Comparison of ENCODE assay signal across 10 cellular contexts in the genomic region with DNA sequence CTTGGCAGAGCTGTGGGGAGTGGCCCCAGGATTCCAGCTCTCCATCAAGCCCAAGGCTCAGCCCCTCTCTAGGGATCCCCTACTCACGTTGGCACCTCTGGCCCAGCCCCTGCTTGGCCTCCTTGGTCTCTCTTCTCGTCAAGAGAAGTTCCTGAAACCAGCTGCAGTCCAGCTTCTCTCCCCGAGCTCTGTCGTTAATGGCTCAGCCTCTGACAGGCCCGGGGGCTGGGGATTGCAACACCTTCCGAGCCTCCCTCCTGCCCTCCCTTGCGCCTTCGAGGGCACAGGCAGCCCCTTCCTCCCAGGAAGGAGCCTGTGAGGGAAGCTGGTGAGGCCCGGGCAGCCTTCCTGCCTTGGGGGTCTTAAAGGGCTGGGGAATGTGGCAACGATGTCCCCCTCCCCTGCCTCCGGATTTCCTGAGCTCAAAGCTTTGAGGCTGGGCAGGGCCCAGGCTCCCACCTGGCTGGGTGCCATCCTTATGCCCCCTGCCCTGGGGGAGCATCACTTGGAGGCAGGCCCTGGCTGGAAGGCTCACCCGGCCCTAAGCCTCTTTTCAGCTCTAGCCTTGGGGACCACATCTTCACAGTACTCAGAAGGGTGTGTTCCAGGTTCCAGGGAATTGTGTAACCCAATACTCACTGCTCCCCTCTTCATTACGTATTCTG. TPM values are rescaled to one million over a fixed set of nuclear protein-coding genes. Genes with fewer than 3 reads are reported as not detected.
A peak's percentile ranks its signal among the peaks of the same experiment; 100 is the strongest.
DNase-seq lines count a peak whose midpoint lies in the region; ATAC-seq and TF ChIP-seq lines count a peak whose summit lies in the region.
"Had no signal": no experiment of that assay in that cellular context is flagged by ENCODE, and none has a peak within 500 bp of the region (broad histone marks: within the 10 kb centered on the region; RNA-seq: fewer than 3 reads in every experiment).

Gene CSF3R, minus strand, starts transcription at position 190 of the 665 bp plus-strand sequence. CDS start 3,417 bp downstream, outside the sequence.

- CTCF ChIA-PET in WTC11 (lab: Charles Lee), result interaction anchor here (1.9 kb wide), 1 partner anchor 33 kb away, joined by 10 read pairs; no protein-coding TSS in a partner anchor

- H2AFZ ChIP-seq in hepatocyte (peak within 1 kb of the TSS; percentile 75), smooth muscle cell (ENCODE audit: low read depth) (peak within 1 kb of the TSS; percentile 84)

- H4K20me1 ChIP-seq in hepatocyte (ENCODE audit: insufficient read depth, poor library complexity, severe bottlenecking) (no peaks in the 10 kb centered on the region), smooth muscle cell (ENCODE audit: low read depth) (no peaks in the 10 kb centered on the region)

- H3K9ac ChIP-seq in smooth muscle cell (ENCODE audit: low read depth), result no peak within 1 kb of the TSS

- H3K9me2 ChIP-seq in hepatocyte (replicated peaks; ENCODE audit: insufficient read depth), result no peaks in the 10 kb centered on the region

- POLR2A ChIA-PET in WTC11 (lab: Charles Lee), result interaction anchor here (1.3 kb wide), 1 partner anchor 19 kb away, joined by 3 read pairs; the partner anchor contains the start of gene MRPS15

- H3K36me3 Mint-ChIP-seq in T-helper 1 cell treated with Interleukin-12 subunit alpha and Interleukin-12 subunit beta and Interleukin-4 antibody, amounts not matched to agents 30 μg/mL and 1 μg/mL, for 36 hours (ENCODE audit: low read depth), result no peaks in the 10 kb centered on the region
- H3K36me3 Mint-ChIP-seq in WTC11, result no peaks in the 10 kb centered on the region

- H3K79me2 ChIP-seq in hepatocyte (no peaks in the 10 kb centered on the region), smooth muscle cell (ENCODE audit: low read depth) (no peaks in the 10 kb centered on the region)

- no peak for ATAC-seq in WTC11
- no peak for ATAC-seq in HG03025 (IDR thresholded peaks at IDR 0.05; ENCODE audit: low FRiP score, unreplicated experiment)
- ATAC-seq in HG03432 (IDR thresholded peaks at IDR 0.05; ENCODE audit: unreplicated experiment), result no peak

- peaks cover 23% of the 10 kb centered on the region for H3K4me1 Mint-ChIP-seq in T-helper 1 cell treated with Interleukin-12 subunit alpha and Interleukin-12 subunit beta and Interleukin-4 antibody, amounts not matched to agents 30 μg/mL and 1 μg/mL, for 36 hours (ENCODE audit: low read depth)
- H3K4me1 Mint-ChIP-seq in WTC11, result peaks cover 7% of the 10 kb centered on the region

- no peaks in the 10 kb centered on the region for H3K9me3 Mint-ChIP-seq in T-helper 1 cell treated with Interleukin-12 subunit alpha and Interleukin-12 subunit beta and Interleukin-4 antibody, amounts not matched to agents 30 μg/mL and 1 μg/mL, for 36 hours
- no peaks in the 10 kb centered on the region for H3K9me3 Mint-ChIP-seq in WTC11

- peaks cover 12% of the 10 kb centered on the region for H3K27me3 Mint-ChIP-seq in T-helper 1 cell treated with Interleukin-12 subunit alpha and Interleukin-12 subunit beta and Interleukin-4 antibody, amounts not matched to agents 30 μg/mL and 1 μg/mL, for 36 hours (ENCODE audit: low read depth)
- H3K27me3 Mint-ChIP-seq in WTC11 (ENCODE audit: low read depth), result peaks cover 21% of the 10 kb centered on the region

- no peaks in the 10 kb centered on the region for H3F3A ChIP-seq in smooth muscle cell (ENCODE audit: low read depth)

- H3K27ac ChIP-seq in hepatocyte (peak within 1 kb of the TSS; percentile 72), smooth muscle cell (ENCODE audit: low read depth) (no peak within 1 kb of the TSS)

- H3K4me1 ChIP-seq in hepatocyte (ENCODE audit: insufficient read depth) (peaks cover 18% of the 10 kb centered on the region), smooth muscle cell (ENCODE audit: low read depth) (peaks cover 11% of the 10 kb centered on the region)

- H3K4me3 Mint-ChIP-seq in T-helper 1 cell treated with Interleukin-12 subunit alpha and Interleukin-12 subunit beta and Interleukin-4 antibody, amounts not matched to agents 30 μg/mL and 1 μg/mL, for 36 hours, result peak within 1 kb of the TSS; percentile 78
- no peak within 1 kb of the TSS for H3K4me3 Mint-ChIP-seq in WTC11

- H3K4me3 ChIP-seq in hepatocyte (no peak within 1 kb of the TSS), smooth muscle cell (peak within 1 kb of the TSS; percentile 31)

- H3K27me3 ChIP-seq in hepatocyte, result no peaks in the 10 kb centered on the region
- H3K27me3 ChIP-seq in smooth muscle cell (ENCODE audit: low read depth), result no peaks in the 10 kb centered on the region

- H3K4me2 ChIP-seq in hepatocyte (peak within 1 kb of the TSS; percentile 65), smooth muscle cell (peak within 1 kb of the TSS; percentile 81)

- no peak for DNase-seq in T-helper 1 cell
- DNase-seq in WTC11 (ENCODE audit: low spot score), result no peak
- DNase-seq in hepatocyte (ENCODE audit: low spot score), result no peak
- DNase-seq in smooth muscle cell (lab: John Stamatoyannopoulos, UW; ENCODE audit: unreplicated experiment), result no peak
- DNase-seq in iPS-NIHi11 (ENCODE audit: low spot score), result no peak
- DNase-seq: NCI-H2029 treated with DMSO at 0.1 percent for 48 hours had no signal

- TF ChIP-seq CTCF in WTC11 (IDR thresholded peaks at IDR 0.05) (no peak), hepatocyte (IDR thresholded peaks at IDR 0.05; ENCODE audit: poor library complexity) (no peak), smooth muscle cell (IDR thresholded peaks at IDR 0.05; ENCODE audit: borderline replicate concordance, insufficient read depth, poor library complexity, severe bottlenecking) (no peak)

- H3K9me3 ChIP-seq in hepatocyte (ENCODE audit: low read depth) (no peaks in the 10 kb centered on the region), smooth muscle cell (replicated peaks; ENCODE audit: low read depth) (no peaks in the 10 kb centered on the region)

- H3K36me3 ChIP-seq in hepatocyte (replicated peaks; ENCODE audit: insufficient read depth, low read depth) (no peaks in the 10 kb centered on the region), smooth muscle cell (ENCODE audit: low read depth) (no peaks in the 10 kb centered on the region)

- 39% methylated on average over 13 of the region's 13 CpGs for WGBS in hepatocyte (ENCODE audit: low lambda C conversion rate, missing lambda C conversion rate)
- 49% methylated on average over 13 of the region's 13 CpGs for WGBS in smooth muscle cell (ENCODE audit: low lambda C conversion rate)

- H3K27ac Mint-ChIP-seq in T-helper 1 cell treated with Interleukin-12 subunit alpha and Interleukin-12 subunit beta and Interleukin-4 antibody, amounts not matched to agents 30 μg/mL and 1 μg/mL, for 36 hours, result peak within 1 kb of the TSS; percentile 84
- no peak within 1 kb of the TSS for H3K27ac Mint-ChIP-seq in WTC11

TF ChIP-seq in WTC11, 78 proteins besides CTCF, POLR2A, EP300 and RAD21:
- TF ChIP-seq RORB (CRISPR knock-in tag; IDR thresholded peaks at IDR 0.05), result no peak
- 0 out of 2 replicates have a peak, but pooled peaks have one; percentile 11 for TF ChIP-seq GABPB1 (CRISPR knock-in tag; IDR thresholded peaks at IDR 0.05)
- no peak for TF ChIP-seq ZNF416 (CRISPR knock-in tag; IDR thresholded peaks at IDR 0.05)
- TF ChIP-seq KAT7 (CRISPR knock-in tag; IDR thresholded peaks at IDR 0.05; ENCODE audit: borderline replicate concordance), result no peak
- TF ChIP-seq ZNF232 (CRISPR knock-in tag; IDR thresholded peaks at IDR 0.05), result no peak
- TF ChIP-seq NFATC4 (CRISPR knock-in tag; IDR thresholded peaks at IDR 0.05), result no peak
- no peak for TF ChIP-seq MXD4 (CRISPR knock-in tag; IDR thresholded peaks at IDR 0.05; ENCODE audit: borderline replicate concordance)

RNA-seq across cellular contexts. Expression of gene CSF3R, which starts in this region (rescaled TPM):
- total RNA-seq in WTC11 (2021), result 0.09 to 0.30 TPM (median 0.26 TPM) in 3 replicates
- total RNA-seq in hepatocyte, result 11.6 and 19.7 TPM in 2 replicates
- 22.3 and 31.1 TPM in 2 replicates for polyA plus RNA-seq in hepatocyte
- 0.31 and 6.7 TPM in 2 replicates for total RNA-seq in smooth muscle cell
- 0.46 and 1.1 TPM in 2 replicates for polyA plus RNA-seq in smooth muscle cell
- total RNA-seq: A673 had no signal

Comparison
In these comparisons a context has a peak if more than half of its experiments do, and no peak if none do; other contexts are left out.
1. RNA of gene CSF3R (polyA plus RNA-seq): 22.3 to 31.1 TPM in hepatocyte; 0.46 to 1.1 TPM in smooth muscle cell; every median in the first group is over 10 times any median in the second.